ENCODE assay signal across 13 cellular contexts in the genomic region with DNA sequence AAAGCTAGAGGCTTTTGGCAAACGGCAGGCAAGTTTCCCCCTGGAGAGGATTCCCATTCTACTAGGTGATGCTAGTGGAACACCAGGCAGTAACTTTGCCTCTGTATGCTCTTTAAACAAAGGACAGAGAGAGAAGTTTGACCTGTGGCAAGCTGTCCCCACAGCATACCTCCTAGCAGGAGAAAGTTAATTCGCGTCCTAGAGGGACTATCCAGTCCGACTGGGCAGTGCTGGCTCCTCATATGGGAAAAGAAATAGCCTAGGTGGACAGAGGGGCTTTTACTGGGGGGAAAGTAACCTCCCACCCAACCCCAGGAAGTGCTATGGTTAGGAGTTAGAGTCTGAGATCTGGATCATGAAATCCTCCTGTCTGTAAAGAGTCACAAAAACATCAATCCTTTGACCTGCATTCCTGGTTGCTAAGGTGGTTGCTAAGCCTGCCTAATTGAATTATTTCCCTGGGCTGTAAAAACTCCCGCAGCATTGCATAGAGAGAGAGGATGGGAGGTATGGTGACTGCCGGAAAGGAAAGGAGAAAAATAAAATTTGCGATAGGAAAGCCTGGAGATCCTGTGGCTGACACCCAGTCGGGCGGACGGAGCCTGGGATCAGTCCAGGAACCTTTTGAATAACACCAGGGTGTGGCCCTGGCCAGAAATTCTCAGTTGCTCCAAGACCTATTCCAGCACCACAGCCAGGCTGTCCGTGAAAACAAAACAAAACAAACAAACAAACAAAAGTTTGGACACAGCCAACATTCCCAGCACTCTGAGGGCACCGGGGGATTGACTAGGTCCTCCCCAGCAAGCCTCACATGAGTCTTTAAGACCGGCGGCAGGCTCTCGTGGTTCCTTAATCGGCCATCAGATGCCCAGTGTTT.
A peak's percentile ranks its signal among the peaks of the same experiment; 100 is the strongest.
DNase-seq lines count a peak whose midpoint lies in the region; ATAC-seq, FAIRE-seq and TF ChIP-seq lines count a peak whose summit lies in the region.
"Had no signal": no experiment of that assay in that cellular context is flagged by ENCODE, and none has a peak within 500 bp of the region (broad histone marks: within the 10 kb centered on the region; RNA-seq: fewer than 3 reads in every experiment).

No MANE protein-coding gene starts in this region.

- no TSS peak for BruUV-seq in OCI-LY7 (replicated peaks; lab: Mats Ljungman, UMichigan)

- POLR2A ChIA-PET in OCI-LY7 (lab: Charles Lee), result interaction anchor here (1.4 kb wide), 1 partner anchor 9 kb away, joined by 4 read pairs; no protein-coding TSS in a partner anchor

- no peaks in the 10 kb centered on the region for H3K79me2 ChIP-seq in OCI-LY7 (ENCODE audit: insufficient read depth, low read depth, low read length)

- no peak for TF ChIP-seq CTCF in OCI-LY7 (conservative IDR thresholded peaks at IDR 0.05; ENCODE audit: low read length)

- CTCF ChIA-PET in OCI-LY7 (lab: Charles Lee; ENCODE audit: unreplicated experiment), result no interaction called here

- no peaks in the 10 kb centered on the region for H3K36me3 Mint-ChIP-seq in stimulated activated effector memory CD8-positive, alpha-beta T cell treated with anti-CD3 and anti-CD28 coated beads, Interleukin-12 subunit alpha, Interleukin-12 subunit beta, amount 100 ng/mL, for 72 hours

- H3K27me3 ChIP-seq in HAP-1 (ENCODE audit: low read depth) (no peaks in the 10 kb centered on the region), small intestine (ENCODE audit: control insufficient read depth in 2 of 2, insufficient read depth in 2 of 2, low read length in 2 of 2) (no peaks in the 10 kb centered on the region)

- no peak overlapping the region for H2AFZ ChIP-seq in OCI-LY7 (ENCODE audit: low read length)

- no peak overlapping the region for H3K4me2 ChIP-seq in OCI-LY7 (ENCODE audit: low read length)
- H3K4me2 ChIP-seq: KMS-11 had no signal

- peaks cover 9% of the 10 kb centered on the region for H3K4me1 Mint-ChIP-seq in stimulated activated effector memory CD8-positive, alpha-beta T cell treated with anti-CD3 and anti-CD28 coated beads, Interleukin-12 subunit alpha, Interleukin-12 subunit beta, amount 100 ng/mL, for 72 hours

- no peaks in the 10 kb centered on the region for H3K9me2 ChIP-seq in OCI-LY7 (ENCODE audit: insufficient read depth, low read length)

- WGBS in small intestine, 3 donors, result 29 to 48% (median 47%) methylated on average over 16 of the region's 16 CpGs

- H4K20me1 ChIP-seq in OCI-LY7 (ENCODE audit: insufficient read depth, low read length), result no peaks in the 10 kb centered on the region

- H3K4me3 ChIP-seq in HAP-1, result no peak overlapping the region
- H3K4me3 ChIP-seq in small intestine (ENCODE audit: low read depth in 1 of 2, low read length in 2 of 2), result no peak overlapping the region
- H3K4me3 ChIP-seq in OCI-LY7 (ENCODE audit: low read depth, low read length, poor library complexity, severe bottlenecking), result no peak overlapping the region
- H3K4me3 ChIP-seq: prostate gland had no signal

- no peak for FAIRE-seq in small intestine (lab: Jason Lieb, UNC)
- FAIRE-seq: keratinocyte had no signal

- H3K4me1 ChIP-seq in HAP-1 (no peaks in the 10 kb centered on the region), small intestine (ENCODE audit: control insufficient read depth in 2 of 2, insufficient read depth in 1 of 2, low read depth in 1 of 2, low read length in 1 of 2) (no peaks in the 10 kb centered on the region), OCI-LY7 (ENCODE audit: insufficient read depth, low read length, poor library complexity, severe bottlenecking) (peaks cover 11% of the 10 kb centered on the region)
- H3K4me1 ChIP-seq: prostate gland had no signal

- intact Hi-C loops in OCI-LY7 (cut with micrococcal nuclease; ENCODE audit: unreplicated experiment), result no loop called here

- DNase-seq in HAP-1 (ENCODE audit: low spot score in 2 of 2) (peak; percentile 19 to 37), amniotic epithelial cell (ENCODE audit: low read depth) (peak; percentile 44), kidney glomerular epithelial cell (lab: John Stamatoyannopoulos, UW) (peak; percentile 7), small intestine (peak; percentile 36), T-helper 1 cell (no peak), OCI-LY7 (ENCODE audit: low spot score) (no peak)
- no peak for DNase-seq in stimulated activated effector memory CD8-positive, alpha-beta T cell treated with anti-CD3 and anti-CD28 coated beads, Interleukin-12 subunit alpha, Interleukin-12 subunit beta, amount 100 ng/mL, for 72 hours (ENCODE audit: low spot score in 2 of 2)
- no peak for DNase-seq in activated CD4-positive, alpha-beta T cell treated with anti-CD3 and anti-CD28 coated beads for 48 hours
- DNase-seq: activated CD4-positive, alpha-beta T cell treated with anti-CD3 and anti-CD28 coated beads, Interleukin-2, amount 50 U/mL, for 48 hours; activated naive CD4-positive, alpha-beta T cell treated with anti-CD3 and anti-CD28 coated beads, Interleukin-2, amount 50 U/mL, for 16 hours had no signal

- no peaks in the 10 kb centered on the region for H3K9me3 Mint-ChIP-seq in stimulated activated effector memory CD8-positive, alpha-beta T cell treated with anti-CD3 and anti-CD28 coated beads, Interleukin-12 subunit alpha, Interleukin-12 subunit beta, amount 100 ng/mL, for 72 hours

- H3K36me3 ChIP-seq in HAP-1 (replicated peaks), result no peaks in the 10 kb centered on the region
- H3K36me3 ChIP-seq in small intestine (ENCODE audit: control insufficient read depth in 2 of 2, insufficient read depth in 2 of 2, low read length in 2 of 2), result no peaks in the 10 kb centered on the region
- no peaks in the 10 kb centered on the region for H3K36me3 ChIP-seq in OCI-LY7 (ENCODE audit: insufficient read depth, low read length)
- H3K36me3 ChIP-seq: prostate gland had no signal

- no peak overlapping the region for H3K27ac ChIP-seq in small intestine (ENCODE audit: low read depth in 1 of 2, low read length in 1 of 2)
- no peak overlapping the region for H3K27ac ChIP-seq in OCI-LY7 (ENCODE audit: low read depth, low read length, poor library complexity, severe bottlenecking)
- H3K27ac ChIP-seq: KMS-11, prostate gland had no signal

- in situ Hi-C loops in HAP-1 (cut with MboI; ENCODE audit: low sequenced_read_pairs), result no loop called here

- H3K9me3 ChIP-seq in HAP-1 (no peaks in the 10 kb centered on the region), small intestine (ENCODE audit: control insufficient read depth, low read depth) (no peaks in the 10 kb centered on the region), OCI-LY7 (ENCODE audit: low read length) (no peaks in the 10 kb centered on the region)
- H3K9me3 ChIP-seq: prostate gland had no signal

- H3K4me3 Mint-ChIP-seq in stimulated activated effector memory CD8-positive, alpha-beta T cell treated with anti-CD3 and anti-CD28 coated beads, Interleukin-12 subunit alpha, Interleukin-12 subunit beta, amount 100 ng/mL, for 72 hours, result no peak overlapping the region

- no peak overlapping the region for H3K27ac Mint-ChIP-seq in stimulated activated effector memory CD8-positive, alpha-beta T cell treated with anti-CD3 and anti-CD28 coated beads, Interleukin-12 subunit alpha, Interleukin-12 subunit beta, amount 100 ng/mL, for 72 hours

- ATAC-seq in stimulated activated effector memory CD8-positive, alpha-beta T cell treated with anti-CD3 and anti-CD28 coated beads, Interleukin-12 subunit alpha, Interleukin-12 subunit beta, amount 100 ng/mL, for 72 hours, result no peak

Comparison
In these comparisons a context has a peak if more than half of its experiments do, and no peak if none do; other contexts are left out.
1. DNase-seq: peak in HAP-1 (2 of 2), amniotic epithelial cell (single experiment), kidney glomerular epithelial cell (single experiment) and small intestine (single experiment); none in stimulated activated effector memory CD8-positive, alpha-beta T cell treated with anti-CD3 and anti-CD28 coated beads, Interleukin-12 subunit alpha, Interleukin-12 subunit beta, amount 100 ng/mL, for 72 hours (0 of 2), activated CD4-positive, alpha-beta T cell treated with anti-CD3 and anti-CD28 coated beads for 48 hours (single experiment), T-helper 1 cell (0 of 5) and OCI-LY7 (single experiment).